Comparison of ENCODE assay signal across 9 cellular contexts in genomic region chr12:32671930-32672785, GRCh38. TPM values are rescaled to one million over a fixed set of nuclear protein-coding genes. Genes with fewer than 3 reads are reported as not detected.
DNase-seq lines count a peak whose midpoint lies in the region; ATAC-seq and TF ChIP-seq lines count a peak whose summit lies in the region.
"Had no signal": no experiment of that assay in that cellular context is flagged by ENCODE, and none has a peak within 500 bp of the region (broad histone marks: within the 10 kb centered on the region; RNA-seq: fewer than 3 reads in every experiment).

No MANE protein-coding gene starts in this region.

- H3K27ac ChIP-seq in uterus, result no peak overlapping the region
- H3K27ac ChIP-seq: BLaER1 had no signal

- no peak overlapping the region for H3K4me3 ChIP-seq in Jurkat, Clone E6-1 (ENCODE audit: low read length)
- H3K4me3 ChIP-seq in cardiac fibroblast (replicated peaks in 1 of 2; ENCODE audit: low read depth in 2 of 2, low read length in 2 of 2) (no peak overlapping the region), uterus (no peak overlapping the region)
- H3K4me3 ChIP-seq: BLaER1 had no signal

- peak; percentile 89 for ATAC-seq in left colon
- no peak for ATAC-seq in GM19023 (IDR thresholded peaks at IDR 0.05; ENCODE audit: unreplicated experiment)

- intact Hi-C loops in left colon (cut with DNase I, micrococcal nuclease), result loop anchor here in 1 of 2 donors (5.0 kb wide), 1 partner anchor 310 kb away; no protein-coding TSS in a partner anchor
- intact Hi-C loops in uterus (cut with DNase I; ENCODE audit: low total_unique reads), result no loop called here

- no peaks in the 10 kb centered on the region for H3K27me3 ChIP-seq in uterus
- H3K27me3 ChIP-seq: BLaER1 had no signal

- H3K36me3 ChIP-seq in uterus, result no peaks in the 10 kb centered on the region
- H3K36me3 ChIP-seq: BLaER1 had no signal

- peak; percentile 58 for TF ChIP-seq CTCF in cardiac fibroblast (IDR thresholded peaks at IDR 0.05; ENCODE audit: low read depth, low read length)
- TF ChIP-seq CTCF in uterus (IDR thresholded peaks at IDR 0.05), result peak; percentile 25 to 65 (median 49)

- no peaks in the 10 kb centered on the region for H3K9me3 ChIP-seq in uterus

- no peaks in the 10 kb centered on the region for H3K4me1 ChIP-seq in uterus

- TF ChIP-seq POLR2A in uterus (IDR thresholded peaks at IDR 0.05), result no peak

- DNase-seq in NCI-H510A treated with DMSO at 0.1 percent for 48 hours (lab: John Stamatoyannopoulos, UW) (peak; percentile 51), NCI-H510A (lab: John Stamatoyannopoulos, UW) (no peak), NOMO-1 treated with dmso at 0.1 percent for 144 hours (lab: John Stamatoyannopoulos, UW; ENCODE audit: unreplicated experiment) (peak; percentile 47), cardiac fibroblast (ENCODE audit: low read depth in 2 of 2) (peak; percentile 87 to 90), left colon (peak in 1 of 2 donors; percentile 31), uterus (peak in 1 of 2 donors; percentile 43)
- peak; percentile 70 for DNase-seq in Jurkat, Clone E6-1 (ENCODE audit: low read depth, low spot score)

RNA-seq across cellular contexts. Expression of gene DNM1L, which starts 6.9 kb away (rescaled TPM):
- polyA plus RNA-seq in Jurkat, Clone E6-1 (2012; ENCODE audit: insufficient read depth, insufficient read length), result 77.3 TPM
- 10 to 100 TPM; 46.8 to 55.9 TPM for total RNA-seq in left colon
- 100 to 1,000 TPM in 1 of 4 donors, 10 to 100 TPM in 3; 32.3 to 122 (median 62.2) TPM for total RNA-seq in uterus
